In the genomic region with DNA sequence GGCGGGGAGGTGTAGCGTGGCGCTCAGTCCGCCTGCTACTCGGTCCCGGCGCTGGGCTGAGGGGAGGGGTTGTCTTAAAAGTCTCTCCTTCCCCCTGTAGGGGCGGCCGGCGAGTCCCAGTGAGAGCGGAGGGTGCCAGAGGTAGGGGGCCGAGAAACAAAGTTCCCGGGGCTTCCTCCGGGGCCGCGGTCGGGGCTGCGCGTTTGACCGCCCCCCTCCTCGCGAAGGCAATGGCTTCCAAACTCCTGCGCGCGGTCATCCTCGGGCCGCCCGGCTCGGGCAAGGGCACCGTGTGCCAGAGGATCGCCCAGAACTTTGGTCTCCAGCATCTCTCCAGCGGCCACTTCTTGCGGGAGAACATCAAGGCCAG, we compare ENCODE assay signal across 8 cellular contexts. TPM values are rescaled to one million over a fixed set of nuclear protein-coding genes. Genes with fewer than 3 reads are reported as not detected.
DNase-seq lines count a peak whose midpoint lies in the region; ATAC-seq and TF ChIP-seq lines count a peak whose summit lies in the region.
"Not testable (repeated sequence)": the region's sequence is repeated elsewhere in the genome, so short reads cannot be mapped to it uniquely, and the experiment has no call there.

A gene (plus strand): TSS at position 26 of the 370 bp plus-strand sequence. CDS start 205 bp downstream, at position 231.

- H3K9ac ChIP-seq in colonic mucosa (ENCODE audit: low read depth in 2 of 2, low read length in 2 of 2) (peak within 1 kb of the TSS; percentile 58 to 66), neuronal stem cell (ENCODE audit: low read depth, low read length, poor library complexity) (peak within 1 kb of the TSS; percentile 86)

- H3K36me3 Mint-ChIP-seq in WTC11 = not testable (repeated sequence)

- in situ Hi-C loops in transverse colon (cut with MboI; ENCODE audit: low pct_ligation_motif_present in 1 of 4, low pct_unique_long_range_greater_than_20kb in 1 of 4, low sequenced_read_pairs in 3 of 4) = not testable (repeated sequence)

- not testable (repeated sequence) for H3K27me3 ChIP-seq in colonic mucosa; iPS DF 6.9 (ENCODE audit: control insufficient read depth, insufficient read depth, low read length); transverse colon
- H3K27me3 ChIP-seq in neuronal stem cell (ENCODE audit: control insufficient read depth in 3 of 3, insufficient read depth in 3 of 3, low read depth in 1 of 3, low read length in 3 of 3) = peaks cover 11 to 67% (median 49%) of the 10 kb centered on the region in 3 experiments

- peak within 1 kb of the TSS; percentile 73 for H3K27ac ChIP-seq in colonic mucosa
- not testable (repeated sequence) for H3K27ac ChIP-seq in iPS DF 6.9 (ENCODE audit: low read length); neuronal stem cell (replicated peaks; ENCODE audit: low read length)
- H3K27ac ChIP-seq in transverse colon = peak within 1 kb of the TSS; percentile 83 to 92 (median 84)

- POLR2A ChIA-PET in HEK293T (lab: Yijun Ruan, JAX) = interaction anchor here (0.8 to 1.9 kb wide), 4 partner anchors 10 to 86 kb away, joined by 3 to 8 read pairs (median 4); no protein-coding TSS in a partner anchor
- POLR2A ChIA-PET in WTC11 (lab: Charles Lee) = interaction anchor here (0.6 to 1.4 kb wide), 3 partner anchors 20 to 615 kb away, joined by 4 to 5 read pairs (median 5); no protein-coding TSS in a partner anchor

- H2BK15ac ChIP-seq in neuronal stem cell (ENCODE audit: low read length) = peak within 1 kb of the TSS; percentile 94

- H3K14ac ChIP-seq in neuronal stem cell (ENCODE audit: low read length) = peak within 1 kb of the TSS; percentile 56

- H2AFZ ChIP-seq in neuronal stem cell (ENCODE audit: low read length) = peak within 1 kb of the TSS; percentile 97

- peak within 1 kb of the TSS; percentile 32 for H4K8ac ChIP-seq in neuronal stem cell (ENCODE audit: low read depth, low read length)

- peak within 1 kb of the TSS; percentile 88 for H3K4me3 Mint-ChIP-seq in WTC11

- H3K27me3 Mint-ChIP-seq in WTC11 (ENCODE audit: low read depth) = peaks cover 13% of the 10 kb centered on the region

- H3K4ac ChIP-seq in neuronal stem cell (ENCODE audit: low read length) = not testable (repeated sequence)

- H3K27ac Mint-ChIP-seq in WTC11 = peak within 1 kb of the TSS; percentile 94

- not testable (repeated sequence) for H2BK120ac ChIP-seq in neuronal stem cell (ENCODE audit: low read depth, low read length)

- H2BK5ac ChIP-seq in neuronal stem cell (ENCODE audit: low read length) = peak within 1 kb of the TSS; percentile 61

- H4K91ac ChIP-seq in neuronal stem cell (ENCODE audit: low read depth, low read length, poor library complexity) = not testable (repeated sequence)

- peak within 1 kb of the TSS; percentile 35 for H2BK12ac ChIP-seq in neuronal stem cell (ENCODE audit: low read length)

- CTCF ChIA-PET in HEK293T (lab: Yijun Ruan, JAX) = interaction anchor here (0.8 kb wide), 1 partner anchor 73 kb away, joined by 3 read pairs; no protein-coding TSS in a partner anchor
- CTCF ChIA-PET in WTC11 (lab: Charles Lee) = interaction anchor here (1.2 kb wide), 1 partner anchor 61 kb away, joined by 3 read pairs; no protein-coding TSS in a partner anchor

- H3K4me3 ChIP-seq in colonic mucosa (peak within 1 kb of the TSS; percentile 86), iPS DF 6.9 (ENCODE audit: low read length) (peak within 1 kb of the TSS; percentile 52), neuronal stem cell (ENCODE audit: low read length in 2 of 2) (peak within 1 kb of the TSS; percentile 45 to 89), transverse colon (peak within 1 kb of the TSS; percentile 47 to 97 (median 88))

- not testable (repeated sequence) for TF ChIP-seq CTCF in WTC11 (IDR thresholded peaks at IDR 0.05); colonic mucosa (IDR thresholded peaks at IDR 0.05); transverse colon (IDR thresholded peaks at IDR 0.05)

- not testable (repeated sequence) for TF ChIP-seq EP300 in transverse colon (IDR thresholded peaks at IDR 0.05; ENCODE audit: low read depth)

- ATAC-seq in GM18508 (IDR thresholded peaks at IDR 0.05; ENCODE audit: insufficient read depth, unreplicated experiment) (peak; percentile 6), WTC11 (peak; percentile 0; the same call in 1 of the 2 replicates)

- not testable (repeated sequence) for H3K79me1 ChIP-seq in neuronal stem cell (ENCODE audit: low read depth, low read length)

- intact Hi-C loops in colonic mucosa (cut with DNase I); transverse colon (cut with DNase I; ENCODE audit: low total_unique reads): not testable (repeated sequence)

- H3K36me3 ChIP-seq in colonic mucosa; iPS DF 6.9 (ENCODE audit: control insufficient read depth, insufficient read depth, low read length); neuronal stem cell (replicated peaks in 1 of 2; ENCODE audit: control insufficient read depth in 2 of 2, insufficient read depth in 2 of 2, low read length in 2 of 2); transverse colon: not testable (repeated sequence)

- H3K4me2 ChIP-seq in neuronal stem cell (ENCODE audit: insufficient read depth, low read length, poor library complexity, severe bottlenecking) = peak within 1 kb of the TSS; percentile 100

- peak within 1 kb of the TSS; percentile 91 for H3K23ac ChIP-seq in neuronal stem cell (ENCODE audit: low read depth, low read length, poor library complexity)

- not testable (repeated sequence) for H3K9me3 ChIP-seq in colonic mucosa; iPS DF 6.9 (ENCODE audit: control insufficient read depth, insufficient read depth, low read length); neuronal stem cell (replicated peaks in 1 of 2; ENCODE audit: control insufficient read depth in 2 of 2, insufficient read depth in 1 of 2, low read depth in 1 of 2, low read length in 2 of 2); transverse colon

- WGBS in iPS DF 6.9 (ENCODE audit: insufficient coverage, insufficient read length) = no CpG with 5 or more reads among the region's 33 CpGs
- no CpG with 5 or more reads among the region's 33 CpGs for WGBS in neuronal stem cell (ENCODE audit: extremely low coverage in 2 of 2, insufficient read length in 2 of 2, insufficient replicate concordance in 1 of 2), 2 donors
- WGBS in transverse colon (ENCODE audit: low coverage in 1 of 2), 2 donors = 1% methylated on average over 7 of the region's 33 CpGs; no CpG with 5 or more reads in 1 of the 2 donors

- DNase-seq in HEK293T (ENCODE audit: extremely low spot score); HT-29 (ENCODE audit: low spot score); WTC11 (ENCODE audit: low spot score); colonic mucosa; iPS DF 6.9 (ENCODE audit: low read depth, low spot score); neuronal stem cell (ENCODE audit: low spot score); transverse colon: not testable (repeated sequence)

- H3K4me1 ChIP-seq in colonic mucosa; iPS DF 6.9 (ENCODE audit: control insufficient read depth, insufficient read depth, low read length); neuronal stem cell (ENCODE audit: control insufficient read depth in 2 of 2, insufficient read depth in 1 of 2, low read depth in 1 of 2, low read length in 2 of 2): not testable (repeated sequence)
- peaks cover 0 to 26% (median 20%) of the 10 kb centered on the region in 4 donors for H3K4me1 ChIP-seq in transverse colon

- not testable (repeated sequence) for H3K9me3 Mint-ChIP-seq in WTC11

- H2AK5ac ChIP-seq in neuronal stem cell (ENCODE audit: low read depth, low read length) = not testable (repeated sequence)

- peaks cover 64% of the 10 kb centered on the region for H3K4me1 Mint-ChIP-seq in WTC11

- not testable (repeated sequence) for TF ChIP-seq POLR2A in transverse colon (IDR thresholded peaks at IDR 0.05)

- peak within 1 kb of the TSS; percentile 92 for H3K18ac ChIP-seq in neuronal stem cell (ENCODE audit: low read length)

TF ChIP-seq in HEK293T, 16 proteins besides CTCF, POLR2A, EP300 and RAD21:
- peak; percentile 47; the same call in 1 of the 2 replicates for TF ChIP-seq L3MBTL2 (conservative IDR thresholded peaks at IDR 0.05)

TF ChIP-seq in WTC11, 78 proteins besides CTCF, POLR2A, EP300 and RAD21:
- TF ChIP-seq, protein P1, sequence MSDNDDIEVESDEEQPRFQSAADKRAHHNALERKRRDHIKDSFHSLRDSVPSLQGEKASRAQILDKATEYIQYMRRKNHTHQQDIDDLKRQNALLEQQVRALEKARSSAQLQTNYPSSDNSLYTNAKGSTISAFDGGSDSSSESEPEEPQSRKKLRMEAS (CRISPR knock-in tag; IDR thresholded peaks at IDR 0.05) = peak; percentile 49

RNA-seq across cellular contexts. Expression of the gene that starts here (rescaled TPM):
- total RNA-seq in HT-29 (2014; rRNA removed; shearing (Covaris generic)) = 35.0 and 41.3 TPM in 2 replicates
- total RNA-seq in WTC11 (2021) (169 to 180 TPM (median 172 TPM) in 3 replicates), colonic mucosa (100 to 1,000 TPM in 1 of 2 donors, 10 to 100 TPM in 1; 60.3 to 112 TPM), transverse colon (10 to 100 TPM; 12.0 to 42.8 (median 36.1) TPM)
- polyA plus RNA-seq in neuronal stem cell (2013, experiment 1 of 2) = 2.5 TPM
- 2.8 TPM for polyA plus RNA-seq in neuronal stem cell (2013, experiment 2 of 2)
